Comparison of ENCODE assay signal across 8 cellular contexts in the genomic region with DNA sequence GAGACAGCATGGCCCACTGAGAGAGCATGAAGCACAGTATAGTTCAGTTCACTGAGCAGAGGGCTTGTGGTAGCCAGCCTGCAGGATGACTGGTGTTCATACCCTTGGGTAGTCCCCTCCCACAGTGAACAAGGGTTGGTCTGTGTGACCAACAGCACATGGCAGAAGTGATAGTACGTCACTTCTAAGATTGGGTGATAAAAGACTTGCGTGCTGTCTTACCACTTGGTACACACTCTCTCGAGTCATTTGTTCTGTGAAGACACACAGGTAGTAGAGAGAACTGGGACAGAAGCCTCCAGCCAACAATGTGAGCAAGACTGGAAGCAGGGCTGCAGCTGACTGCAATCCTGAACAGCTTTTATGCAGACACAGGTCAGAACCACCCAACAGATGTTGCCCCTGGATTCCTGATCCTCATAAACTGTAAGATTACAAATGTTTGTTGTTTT. TPM values are rescaled to one million over a fixed set of nuclear protein-coding genes. Genes with fewer than 3 reads are reported as not detected.
DNase-seq lines count a peak whose midpoint lies in the region; ATAC-seq and TF ChIP-seq lines count a peak whose summit lies in the region.

No MANE protein-coding gene starts in this region.

- DNase-seq in activated CD4-positive, CD25-positive, alpha-beta regulatory T cell treated with anti-CD3 and anti-CD28 coated beads, Interleukin-2, amount 50 U/mL, for 16 hours (ENCODE audit: low read depth, low spot score): peak; percentile 65
- no peak for DNase-seq in psoas muscle
- DNase-seq in HuH-7 (ENCODE audit: low spot score): no peak
- no peak for DNase-seq in NCI-H774 (lab: John Stamatoyannopoulos, UW)
- no peak for DNase-seq in Kasumi-1 (lab: John Stamatoyannopoulos, UW)

- intact Hi-C loops in psoas muscle (cut with DNase I): no loop called here

- peaks cover 19% of the 10 kb centered on the region for H3K4me1 ChIP-seq in ectodermal cell (ENCODE audit: control insufficient read depth, insufficient read depth, low read length)
- H3K4me1 ChIP-seq in psoas muscle: peaks cover 98% of the 10 kb centered on the region

- H3K9me3 ChIP-seq in ectodermal cell (ENCODE audit: control insufficient read depth, low read length) (no peaks in the 10 kb centered on the region), psoas muscle (no peaks in the 10 kb centered on the region)

- no peaks in the 10 kb centered on the region for H3K27me3 ChIP-seq in ectodermal cell (ENCODE audit: control insufficient read depth, insufficient read depth, low read length, poor library complexity, severe bottlenecking)
- H3K27me3 ChIP-seq in psoas muscle (ENCODE audit: insufficient read depth in 3 of 3, low read length in 2 of 3): no peaks in the 10 kb centered on the region

- 89 to 95% methylated on average over 3 of the region's 3 CpGs for WGBS in ectodermal cell, 2 experiments
- WGBS in psoas muscle, 3 donors: 17 to 35% (median 28%) methylated on average over 3 of the region's 3 CpGs

- peak overlapping the region; percentile 30 for H3K27ac ChIP-seq in ectodermal cell (ENCODE audit: insufficient read depth, low read depth, low read length, poor library complexity, severe bottlenecking)
- peak overlapping the region; percentile 72 for H3K27ac ChIP-seq in psoas muscle

- ATAC-seq in GM18907 (IDR thresholded peaks at IDR 0.05; ENCODE audit: unreplicated experiment) (peak; percentile 97), HG03039 (IDR thresholded peaks at IDR 0.05; ENCODE audit: unreplicated experiment) (peak; percentile 95), psoas muscle (peak; percentile 88 to 97 (median 92))

- no peak overlapping the region for H3K4me3 ChIP-seq in ectodermal cell (ENCODE audit: insufficient read depth, low read depth, low read length)
- H3K4me3 ChIP-seq in psoas muscle: no peak overlapping the region

- TF ChIP-seq CTCF in psoas muscle (IDR thresholded peaks at IDR 0.05): no peak

- H3K36me3 ChIP-seq in ectodermal cell (ENCODE audit: control insufficient read depth, insufficient read depth, low read length) (no peaks in the 10 kb centered on the region), psoas muscle (ENCODE audit: insufficient read depth in 1 of 2, low read depth in 1 of 2) (no peaks in the 10 kb centered on the region)

RNA-seq across cellular contexts. Expression of a gene that starts 14.6 kb away (rescaled TPM):
- 32.8 TPM for polyA plus RNA-seq in ectodermal cell (2013, experiment 1 of 4)
- polyA plus RNA-seq in ectodermal cell (2013, experiment 2 of 4): 32.1 TPM
- 27.1 TPM for polyA plus RNA-seq in ectodermal cell (2013, experiment 3 of 4)
- polyA plus RNA-seq in ectodermal cell (2013, experiment 4 of 4): 36.7 TPM
- 10 to 100 TPM; 20.7 to 37.1 (median 27.1) TPM for total RNA-seq in psoas muscle
- polyA plus RNA-seq in psoas muscle: 10 to 100 TPM; 19.5 to 27.3 (median 20.7) TPM
